ENCODE assay signal across 14 cellular contexts in genomic region chr12:89800435-89800834, GRCh38.
"Had no signal": no experiment of that assay in that cellular context is flagged by ENCODE, and none has a peak within 500 bp of the region (broad histone marks: within the 10 kb centered on the region; RNA-seq: fewer than 3 reads in every experiment).

No MANE protein-coding gene starts in this region.

- DNase-seq: activated CD4-positive, alpha-beta T cell treated with anti-CD3 and anti-CD28 coated beads for 4 hours; activated CD8-positive, alpha-beta T cell treated with anti-CD3 and anti-CD28 coated beads for 36 hours; activated gamma-delta T cell treated with Interleukin-2 at 50 U/mL for 16 hours; activated T-cell treated with anti-CD3 and anti-CD28 coated beads, Interleukin-2, amount 50 U/mL, for 72 hours; amygdala; hippocampal formation; kidney glomerular epithelial cell; left ventricle myocardium superior; mesenchymal stem cell; natural killer cell; retina; thyroid gland; WERI-Rb-1 had no signal

- ATAC-seq: activated CD8-positive, alpha-beta T cell treated with anti-CD3 and anti-CD28 coated beads for 36 hours; activated T-cell treated with anti-CD3 and anti-CD28 coated beads, Interleukin-2, amount 50 U/mL, for 72 hours; left ventricle myocardium superior; natural killer cell; stimulated activated effector memory CD8-positive, alpha-beta T cell treated with anti-CD3 and anti-CD28 coated beads, Interleukin-12 subunit alpha, Interleukin-12 subunit beta, amount 100 ng/mL, for 72 hours had no signal
